Comparison of ENCODE assay signal across 8 cellular contexts in genomic region chr1:153223040-153223891, GRCh38. TPM values are rescaled to one million over a fixed set of nuclear protein-coding genes. Genes with fewer than 3 reads are reported as not detected.
A peak's percentile ranks its signal among the peaks of the same experiment; 100 is the strongest.
DNase-seq lines count a peak whose midpoint lies in the region; ATAC-seq and TF ChIP-seq lines count a peak whose summit lies in the region.
"Not testable (repeated sequence)": the region's sequence is repeated elsewhere in the genome, so short reads cannot be mapped to it uniquely, and the experiment has no call there.

No MANE protein-coding gene starts in this region.

- TF ChIP-seq POLR2A in esophagus squamous epithelium (IDR thresholded peaks at IDR 0.05), result not testable (repeated sequence)

- not testable (repeated sequence) for H3K27ac Mint-ChIP-seq in Calu3 (ENCODE audit: unreplicated experiment)

- H3K4me3 ChIP-seq in Panc1 (ENCODE audit: low read depth in 2 of 2, low read length in 2 of 2); esophagus squamous epithelium: not testable (repeated sequence)

- DNase-seq in Calu3 (peak; percentile 84), LoVo (ENCODE audit: low spot score) (peak; percentile 36), Panc1 (ENCODE audit: low read depth, low spot score) (peak; percentile 13), activated T-cell treated with anti-CD3 and anti-CD28 coated beads for 48 hours (ENCODE audit: low read depth) (peak; percentile 36), myocyte (ENCODE audit: low read depth) (peak; percentile 64)
- DNase-seq in esophagus squamous epithelium (lab: John Stamatoyannopoulos, UW), result not testable (repeated sequence)
- peak; percentile 22 for DNase-seq in stimulated activated CD8-positive, alpha-beta memory T cell treated with anti-CD3 and anti-CD28 coated beads, Interleukin-7, amount 100 ng/mL, for 24 hours (ENCODE audit: low read depth)

- peaks cover 63% of the 10 kb centered on the region for H3K27me3 Mint-ChIP-seq in Calu3 (ENCODE audit: unreplicated experiment)

- not testable (repeated sequence) for H3K36me3 Mint-ChIP-seq in Calu3 (ENCODE audit: insufficient read depth, unreplicated experiment)

- 45 to 48% methylated on average over 14 to 15 of the region's 16 CpGs for WGBS in esophagus squamous epithelium, 2 donors

- TF ChIP-seq CTCF in Calu3 (IDR thresholded peaks at IDR 0.05; ENCODE audit: unreplicated experiment) (peak; percentile 62), Panc1 (IDR thresholded peaks at IDR 0.05) (peak; percentile 89), esophagus squamous epithelium (IDR thresholded peaks at IDR 0.05) (peak; percentile 31 to 84 (median 73))

- in situ Hi-C loops in Panc1 (cut with HindIII; ENCODE audit: low pct_unique_long_range_greater_than_20kb, low sequenced_read_pairs), result not testable (repeated sequence)

- peak; percentile 71 for ATAC-seq in GM21786 (IDR thresholded peaks at IDR 0.05; ENCODE audit: unreplicated experiment)
- peak; percentile 97 for ATAC-seq in Panc1

- H3K4me1 ChIP-seq in Panc1 (ENCODE audit: control insufficient read depth, insufficient read depth, low read length); esophagus squamous epithelium: not testable (repeated sequence)

- POLR2A ChIA-PET in Panc1 (lab: Charles Lee), result not testable (repeated sequence)

- H3K4me1 Mint-ChIP-seq in Calu3 (ENCODE audit: low read depth, unreplicated experiment), result peaks cover 11% of the 10 kb centered on the region

- intact Hi-C loops in Calu3 (cut with micrococcal nuclease; ENCODE audit: unreplicated experiment) (loop anchor here (1.0 to 10.0 kb wide), 2 partner anchors 352 to 478 kb away; no protein-coding TSS in a partner anchor), Panc1 (cut with micrococcal nuclease; ENCODE audit: unreplicated experiment) (loop anchor here (1.0 to 10.0 kb wide), 2 partner anchors 352 to 568 kb away; no protein-coding TSS in a partner anchor), esophagus squamous epithelium (cut with DNase I) (loop anchor here (10.0 kb wide), 1 partner anchor 568 kb away; no protein-coding TSS in a partner anchor)

- H3K27me3 ChIP-seq in Panc1 (ENCODE audit: control insufficient read depth, insufficient read depth, low read length); esophagus squamous epithelium: not testable (repeated sequence)

- not testable (repeated sequence) for H3K9me3 Mint-ChIP-seq in Calu3 (ENCODE audit: low read depth, unreplicated experiment)

- CTCF ChIA-PET in Calu3 (lab: Charles Lee) (interaction anchor here (1.6 kb wide), 1 partner anchor 31 kb away, joined by 3 read pairs; no protein-coding TSS in a partner anchor), Panc1 (lab: Charles Lee) (interaction anchor here (1.0 kb wide), 1 partner anchor 14 kb away, joined by 3 read pairs; no protein-coding TSS in a partner anchor)

- not testable (repeated sequence) for BruUV-seq in Calu3 (replicated peaks; lab: Mats Ljungman, UMichigan); Panc1 (replicated peaks; lab: Mats Ljungman, UMichigan)

- not testable (repeated sequence) for H3K4me3 Mint-ChIP-seq in Calu3 (ENCODE audit: low read depth, unreplicated experiment)

- H3K36me3 ChIP-seq in Panc1 (ENCODE audit: control insufficient read depth, insufficient read depth, low read length); esophagus squamous epithelium: not testable (repeated sequence)

- not testable (repeated sequence) for H3K27ac ChIP-seq in Panc1 (ENCODE audit: low read length); esophagus squamous epithelium

- H3K9me3 ChIP-seq in Panc1 (ENCODE audit: control insufficient read depth, insufficient read depth, low read depth, low read length); esophagus squamous epithelium: not testable (repeated sequence)

RNA-seq across cellular contexts. Expression of gene PRR9, which starts 5.9 kb away (rescaled TPM):
- total RNA-seq in Calu3 (2022) (not detected in 2 replicates), Panc1 (2021; ENCODE audit: unreplicated experiment) (not detected), esophagus squamous epithelium (not detected), myocyte (not detected in 2 replicates)
- polyA plus RNA-seq in Panc1 (2012; ENCODE audit: insufficient read length), result not detected
- not detected for polyA plus RNA-seq in myocyte (2012)

RNA-seq across cellular contexts. Expression of gene LELP1, which starts 20.0 kb away (rescaled TPM):
- total RNA-seq in Calu3 (2022) (not detected in 2 replicates), Panc1 (2021; ENCODE audit: unreplicated experiment) (not detected), esophagus squamous epithelium (not detected), myocyte (not detected in 2 replicates)
- polyA plus RNA-seq in Panc1 (2012; ENCODE audit: insufficient read length), result not detected
- not detected for polyA plus RNA-seq in myocyte (2012)

RNA-seq across cellular contexts. Expression of gene LORICRIN, which starts 36.2 kb away (rescaled TPM):
- total RNA-seq in Calu3 (2022) (not detected in 2 replicates), Panc1 (2021; ENCODE audit: unreplicated experiment) (not detected), esophagus squamous epithelium (not detected), myocyte (not detected in 2 replicates)
- not detected for polyA plus RNA-seq in Panc1 (2012; ENCODE audit: insufficient read length)
- not detected for polyA plus RNA-seq in myocyte (2012)
